In genomic region chr7:86667732-86668131, GRCh38 we compare ENCODE assay signal across 17 cellular contexts. TPM values are rescaled to one million over a fixed set of nuclear protein-coding genes. Genes with fewer than 3 reads are reported as not detected.
DNase-seq lines count a peak whose midpoint lies in the region; TF ChIP-seq lines count a peak whose summit lies in the region.
"Had no signal": no experiment of that assay in that cellular context is flagged by ENCODE, and none has a peak within 500 bp of the region (broad histone marks: within the 10 kb centered on the region; RNA-seq: fewer than 3 reads in every experiment).

No MANE protein-coding gene starts in this region.

- no peak overlapping the region for H3K27ac Mint-ChIP-seq in mesothelial cell of epicardium
- H3K27ac Mint-ChIP-seq: memory B cell; T-helper 1 cell treated with Interleukin-12 subunit alpha and Interleukin-12 subunit beta and Interleukin-4 antibody, amounts not matched to agents 30 μg/mL and 1 μg/mL, for 36 hours had no signal

- intact Hi-C loops in uterus (cut with DNase I; ENCODE audit: low total_unique reads), result no loop called here

- H3K36me3 ChIP-seq in uterus, result no peaks in the 10 kb centered on the region
- H3K36me3 ChIP-seq: tibial nerve had no signal

- no peaks in the 10 kb centered on the region for H3K9me3 Mint-ChIP-seq in mesothelial cell of epicardium
- H3K9me3 Mint-ChIP-seq: T-helper 1 cell treated with Interleukin-12 subunit alpha and Interleukin-12 subunit beta and Interleukin-4 antibody, amounts not matched to agents 30 μg/mL and 1 μg/mL, for 36 hours had no signal

- H3K36me3 Mint-ChIP-seq in mesothelial cell of epicardium, result no peaks in the 10 kb centered on the region
- H3K36me3 Mint-ChIP-seq: memory B cell had no signal

- no peaks in the 10 kb centered on the region for H3K4me1 ChIP-seq in uterus
- H3K4me1 ChIP-seq: A549, tibial nerve had no signal

- no peaks in the 10 kb centered on the region for H3K9me3 ChIP-seq in uterus
- H3K9me3 ChIP-seq: A549, tibial nerve had no signal

- no peak overlapping the region for H3K4me3 ChIP-seq in uterus
- H3K4me3 ChIP-seq: A549, PC-9, tibial nerve had no signal

- no peak for TF ChIP-seq POLR2A in uterus (IDR thresholded peaks at IDR 0.05)

- no peak overlapping the region for H3K4me3 Mint-ChIP-seq in mesothelial cell of epicardium
- H3K4me3 Mint-ChIP-seq: memory B cell; T-helper 1 cell treated with Interleukin-12 subunit alpha and Interleukin-12 subunit beta and Interleukin-4 antibody, amounts not matched to agents 30 μg/mL and 1 μg/mL, for 36 hours had no signal

- H3K27ac ChIP-seq in temporal lobe (ENCODE audit: low read depth, low read length) (peak overlapping the region; percentile 99), uterus (no peak overlapping the region)
- H3K27ac ChIP-seq: A549, PC-9, tibial nerve had no signal

- TF ChIP-seq CTCF in mesothelial cell of epicardium (IDR thresholded peaks at IDR 0.05; ENCODE audit: unreplicated experiment) (no peak), uterus (IDR thresholded peaks at IDR 0.05) (no peak)

- H3K27me3 ChIP-seq in uterus, result no peaks in the 10 kb centered on the region
- H3K27me3 ChIP-seq: tibial nerve had no signal

- DNase-seq in NCI-H526 (lab: John Stamatoyannopoulos, UW) (peak; percentile 7 to 34), NCI-H526 treated with DMSO at 0.1 percent for 48 hours (lab: John Stamatoyannopoulos, UW) (no peak), Kasumi-1 (lab: John Stamatoyannopoulos, UW) (peak; percentile 50 to 63), SHP77 treated with DMSO at 0.1 percent for 48 hours (lab: John Stamatoyannopoulos, UW) (peak; percentile 4), mesothelial cell of epicardium (ENCODE audit: low spot score in 2 of 2, unreplicated experiment in 2 of 2) (no peak), uterus (no peak)
- no peak for DNase-seq in stimulated activated CD8-positive, alpha-beta memory T cell treated with anti-CD3 and anti-CD28 coated beads, Interleukin-4, amount 100 ng/mL, for 48 hours
- DNase-seq: central memory CD4-positive, alpha-beta T cell; MV-4-11; PC-9 had no signal

- H3K4me1 Mint-ChIP-seq in mesothelial cell of epicardium, result no peaks in the 10 kb centered on the region
- H3K4me1 Mint-ChIP-seq: memory B cell had no signal

- peaks cover 47% of the 10 kb centered on the region for H3K27me3 Mint-ChIP-seq in mesothelial cell of epicardium (ENCODE audit: low read depth)
- H3K27me3 Mint-ChIP-seq: memory B cell had no signal

RNA-seq across cellular contexts. Expression of gene GRM3, which starts 24.0 kb away (rescaled TPM):
- 86.5 TPM for total RNA-seq in temporal lobe
- total RNA-seq in mesothelial cell of epicardium, result not detected in 3 replicates
- total RNA-seq in uterus, result 1 to 10 TPM in 1 of 4 donors, not detected in 3; 2.1 TPM
- total RNA-seq: epithelial cell of proximal tubule, osteoblast, PC-9, tibial nerve had no signal

Comparison
In these comparisons a context has a peak if more than half of its experiments do, and no peak if none do; other contexts are left out.
1. DNase-seq: peak in NCI-H526 (2 of 2), Kasumi-1 (2 of 2) and SHP77 treated with DMSO at 0.1 percent for 48 hours (single experiment); none in NCI-H526 treated with DMSO at 0.1 percent for 48 hours (single experiment), mesothelial cell of epicardium (0 of 2), stimulated activated CD8-positive, alpha-beta memory T cell treated with anti-CD3 and anti-CD28 coated beads, Interleukin-4, amount 100 ng/mL, for 48 hours (single experiment) and uterus (0 of 2).
2. RNA of gene GRM3, which starts 24.0 kb away (total RNA-seq): 86.5 TPM in temporal lobe (single experiment); not detected in mesothelial cell of epicardium and 2.1 TPM in uterus; every median in the first group is over 10 times any median in the second.